ENCODE assay signal across 1 cellular context in genomic region chr13:107649071-107649470, GRCh38.
TF ChIP-seq lines count a peak whose summit lies in the region.

No MANE protein-coding gene starts in this region.

TF ChIP-seq in IMR-90, 13 proteins besides CTCF, POLR2A, EP300 and RAD21 (continued from another document):
- no peak for TF ChIP-seq USF2 (IDR thresholded peaks at IDR 0.05; ENCODE audit: low read depth, low read length)
- no peak for TF ChIP-seq MAZ (IDR thresholded peaks at IDR 0.05; ENCODE audit: borderline replicate concordance, low read depth, low read length)
- no peak for TF ChIP-seq SMC3 (IDR thresholded peaks at IDR 0.05; ENCODE audit: low read depth, low read length)
- TF ChIP-seq RFX5 (IDR thresholded peaks at IDR 0.05; ENCODE audit: low read depth, low read length): no peak
- TF ChIP-seq CEBPB (IDR thresholded peaks at IDR 0.05; ENCODE audit: low read depth, low read length): no peak
- TF ChIP-seq NFE2L2 (IDR thresholded peaks at IDR 0.05; ENCODE audit: low read depth, low read length): no peak
TF ChIP-seq in IMR-90: peak in this region for 0.
